1 cellular context compared by ENCODE assay signal in the genomic region with DNA sequence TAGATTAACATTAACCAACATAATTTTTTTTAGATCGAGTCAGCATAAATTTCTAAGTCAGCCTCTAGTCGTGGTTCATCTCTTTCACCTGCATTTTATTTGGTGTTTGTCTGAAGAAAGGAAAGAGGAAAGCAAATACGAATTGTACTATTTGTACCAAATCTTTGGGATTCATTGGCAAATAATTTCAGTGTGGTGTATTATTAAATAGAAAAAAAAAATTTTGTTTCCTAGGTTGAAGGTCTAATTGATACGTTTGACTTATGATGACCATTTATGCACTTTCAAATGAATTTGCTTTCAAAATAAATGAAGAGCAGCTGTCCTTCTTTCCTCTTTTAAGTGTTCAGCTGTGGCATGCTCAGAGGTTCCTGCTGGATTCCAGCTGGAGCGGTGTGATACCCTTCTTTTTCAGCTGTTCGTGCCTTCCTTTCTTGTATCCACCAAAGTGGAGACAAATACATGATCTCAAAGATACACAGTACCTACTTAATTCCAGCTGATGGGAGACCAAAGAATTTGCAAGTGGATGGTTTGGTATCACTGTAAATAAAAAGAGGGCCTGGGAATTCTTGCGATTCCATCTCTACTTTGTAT.
TF ChIP-seq lines count a peak whose summit lies in the region.

No MANE protein-coding gene starts in this region.

TF ChIP-seq in K562, 482 proteins besides CTCF, POLR2A, EP300 and RAD21:
- TF ChIP-seq CHD1 (IDR thresholded peaks at IDR 0.05; ENCODE audit: low read length) = peak; percentile 33
- TF ChIP-seq MAFG (tag; conservative IDR thresholded peaks at IDR 0.05) = 0 out of 2 replicates have a peak, but pooled peaks have one; percentile 23
- 0 out of 2 replicates have a peak, but pooled peaks have one; percentile 2 for TF ChIP-seq RBFOX2 (IDR thresholded peaks at IDR 0.05; ENCODE audit: low read depth, low read length)
- TF ChIP-seq C11orf30 (IDR thresholded peaks at IDR 0.05; ENCODE audit: low read depth) = peak; percentile 73; the same call in 1 of the 2 replicates
- peak; percentile 72 for TF ChIP-seq MAFF (IDR thresholded peaks at IDR 0.05; ENCODE audit: low read length)
- TF ChIP-seq ZNF316 (IDR thresholded peaks at IDR 0.05) = peak; percentile 84
- TF ChIP-seq MAFK (IDR thresholded peaks at IDR 0.05; ENCODE audit: low read length) = peak; percentile 24; the same call in 1 of the 2 replicates
